34 cellular contexts compared by ENCODE assay signal in the genomic region with DNA sequence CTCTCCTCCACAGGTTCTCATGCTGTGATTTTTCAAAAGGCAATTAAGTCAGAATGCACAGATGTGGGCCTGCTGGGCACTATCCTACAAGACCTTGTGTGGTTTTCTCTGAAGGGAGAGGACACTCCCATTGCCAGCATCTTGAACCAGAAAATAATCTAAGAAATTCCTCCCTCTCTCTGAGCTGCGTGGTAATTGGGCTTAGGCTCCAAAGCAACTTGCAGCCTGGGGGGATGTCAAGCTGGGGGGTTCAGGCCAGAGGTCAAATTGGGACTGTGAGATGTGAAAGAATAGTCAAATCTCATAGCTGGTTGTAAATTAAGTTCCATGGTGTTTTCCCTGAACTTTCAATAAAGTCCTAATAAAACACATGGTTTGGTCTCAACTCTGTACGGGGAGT.
"Had no signal": no experiment of that assay in that cellular context is flagged by ENCODE, and none has a peak within 500 bp of the region (broad histone marks: within the 10 kb centered on the region; RNA-seq: fewer than 3 reads in every experiment).

No MANE protein-coding gene starts in this region.

- H3K27me3 ChIP-seq: body of pancreas, Peyer's patch had no signal

- H3K4me3 ChIP-seq: body of pancreas, Peyer's patch had no signal

- H3K27me3 Mint-ChIP-seq: activated B cell treated with CpG ODN at 0.5 μM for 24 hours; activated CD4-positive, alpha-beta memory T cell treated with anti-CD3 and anti-CD28 coated beads for 36 hours; activated naive CD8-positive, alpha-beta T cell treated with anti-CD3 and anti-CD28 coated beads, Interleukin-2, amount 10 ng/mL, durations not matched to agents 7 days and 5 days; activated T-helper 17 cell treated with anti-CD3 and anti-CD28 coated beads, Interleukin-2, amount 50 U/mL, for 72 hours; T-cell had no signal

- H3K27ac ChIP-seq: body of pancreas, Peyer's patch, VCaP had no signal

- H3K4me1 ChIP-seq: Peyer's patch had no signal

- ATAC-seq: activated T-cell treated with anti-CD3 and anti-CD28 coated beads, Interleukin-2, amount 50 U/mL, for 72 hours; activated T-helper 17 cell treated with anti-CD3 and anti-CD28 coated beads, Interleukin-2, amount 50 U/mL, for 72 hours; body of pancreas; SK-N-SH treated with all-trans-retinoic acid at 6 μM for 48 hours; T-cell had no signal

- H3K36me3 Mint-ChIP-seq: activated CD4-positive, alpha-beta memory T cell treated with anti-CD3 and anti-CD28 coated beads for 36 hours; activated naive CD8-positive, alpha-beta T cell treated with anti-CD3 and anti-CD28 coated beads, Interleukin-2, amount 10 ng/mL, durations not matched to agents 7 days and 5 days; T-cell had no signal

- H3K9me3 Mint-ChIP-seq: activated B cell treated with CpG ODN at 0.5 μM for 24 hours; activated CD4-positive, alpha-beta memory T cell treated with anti-CD3 and anti-CD28 coated beads for 36 hours; activated naive CD8-positive, alpha-beta T cell treated with anti-CD3 and anti-CD28 coated beads, Interleukin-2, amount 10 ng/mL, durations not matched to agents 7 days and 5 days; activated T-helper 17 cell treated with anti-CD3 and anti-CD28 coated beads, Interleukin-2, amount 50 U/mL, for 72 hours; T-cell had no signal

- H3K4me3 Mint-ChIP-seq: activated B cell treated with CpG ODN at 0.5 μM for 24 hours; activated CD4-positive, alpha-beta memory T cell treated with anti-CD3 and anti-CD28 coated beads for 36 hours; activated naive CD8-positive, alpha-beta T cell treated with anti-CD3 and anti-CD28 coated beads, Interleukin-2, amount 10 ng/mL, durations not matched to agents 7 days and 5 days; activated T-cell treated with anti-CD3 and anti-CD28 coated beads, Interleukin-2, amount 50 U/mL, for 72 hours; activated T-helper 17 cell treated with anti-CD3 and anti-CD28 coated beads, Interleukin-2, amount 50 U/mL, for 72 hours; T-cell had no signal

- H3K27ac Mint-ChIP-seq: activated B cell treated with CpG ODN at 0.5 μM for 24 hours; activated CD4-positive, alpha-beta memory T cell treated with anti-CD3 and anti-CD28 coated beads for 36 hours; activated naive CD8-positive, alpha-beta T cell treated with anti-CD3 and anti-CD28 coated beads, Interleukin-2, amount 10 ng/mL, durations not matched to agents 7 days and 5 days; activated T-cell treated with anti-CD3 and anti-CD28 coated beads, Interleukin-2, amount 50 U/mL, for 72 hours; activated T-helper 17 cell treated with anti-CD3 and anti-CD28 coated beads, Interleukin-2, amount 50 U/mL, for 72 hours; T-cell had no signal

- DNase-seq: activated B cell treated with CpG ODN at 0.5 μM for 24 hours; activated CD4-positive, alpha-beta memory T cell treated with anti-CD3 and anti-CD28 coated beads for 36 hours; activated CD4-positive, alpha-beta T cell treated with anti-CD3 and anti-CD28 coated beads for 4 hours; activated CD4-positive, alpha-beta T cell treated with anti-CD3 and anti-CD28 coated beads, Interleukin-2, amount 50 U/mL, for 1 hour; activated CD4-positive, CD25-positive, alpha-beta regulatory T cell treated with anti-CD3 and anti-CD28 coated beads, Interleukin-2, amount 50 U/mL, for 72 hours; activated effector memory CD4-positive, alpha-beta T cell treated with anti-CD3 and anti-CD28 coated beads, Interleukin-2, amount 50 U/mL, for 16 hours; activated naive CD4-positive, alpha-beta T cell; activated naive CD4-positive, alpha-beta T cell treated with anti-CD3 and anti-CD28 coated beads, Interleukin-2, amount 50 U/mL, for 16 hours; activated naive CD8-positive, alpha-beta T cell treated with anti-CD3 and anti-CD28 coated beads, Interleukin-2, amount 10 ng/mL, durations not matched to agents 7 days and 5 days; activated T-cell treated with anti-CD3 and anti-CD28 coated beads, Interleukin-2, amount 50 U/mL, for 1 hour; activated T-cell treated with anti-CD3 and anti-CD28 coated beads, Interleukin-2, amount 50 U/mL, for 72 hours; amygdala; body of pancreas; caudate nucleus; cerebellar nuclear complex; NCI-H1092 treated with DMSO at 0.1 percent for 48 hours; NCI-H1417; NCI-H146; NCI-H187; NCI-H2029 treated with DMSO at 0.1 percent for 48 hours; NCI-H2107; NCI-H2171; NCI-H226; NCI-H446 treated with DMSO at 0.1 percent for 48 hours; NCI-H524; Peyer's patch; RPMI8226; SHP77 treated with DMSO at 0.1 percent for 48 hours; T-cell; T-helper 2 cell; T-helper 9 cell had no signal

- H3K9me3 ChIP-seq: body of pancreas, Peyer's patch had no signal

- H3K36me3 ChIP-seq: Peyer's patch had no signal

- H3K4me1 Mint-ChIP-seq: activated B cell treated with CpG ODN at 0.5 μM for 24 hours; activated naive CD8-positive, alpha-beta T cell treated with anti-CD3 and anti-CD28 coated beads, Interleukin-2, amount 10 ng/mL, durations not matched to agents 7 days and 5 days; activated T-helper 17 cell treated with anti-CD3 and anti-CD28 coated beads, Interleukin-2, amount 50 U/mL, for 72 hours; T-cell had no signal
